ENCODE assay signal across 12 cellular contexts in genomic region chr9:92482336-92482735, GRCh38. TPM values are rescaled to one million over a fixed set of nuclear protein-coding genes. Genes with fewer than 3 reads are reported as not detected.
A peak's percentile ranks its signal among the peaks of the same experiment; 100 is the strongest.
DNase-seq lines count a peak whose midpoint lies in the region; ATAC-seq, FAIRE-seq and TF ChIP-seq lines count a peak whose summit lies in the region.
"Had no signal": no experiment of that assay in that cellular context is flagged by ENCODE, and none has a peak within 500 bp of the region (broad histone marks: within the 10 kb centered on the region; RNA-seq: fewer than 3 reads in every experiment).

Gene ASPN, minus strand, starts transcription at chr9:92482506.

- H3K4me1 ChIP-seq in body of pancreas, result peaks cover 10% of the 10 kb centered on the region

- intact Hi-C loops in posterior vena cava (cut with DNase I) (no loop called here), body of pancreas (cut with DNase I) (no loop called here)

- H3K9ac ChIP-seq in SK-N-MC (ENCODE audit: insufficient read length), result peak within 1 kb of the TSS; percentile 10

- H3K27me3 ChIP-seq in body of pancreas, result no peaks in the 10 kb centered on the region

- no peak for FAIRE-seq in RCC 7860 (lab: Jason Lieb, UNC)
- FAIRE-seq: H1 had no signal

- H3K36me3 ChIP-seq in SK-N-MC (ENCODE audit: insufficient read depth, low read length) (no peaks in the 10 kb centered on the region), body of pancreas (replicated peaks in 1 of 2; ENCODE audit: insufficient read depth in 1 of 2, low read depth in 2 of 2) (no peaks in the 10 kb centered on the region)

- TF ChIP-seq CTCF in body of pancreas (IDR thresholded peaks at IDR 0.05), result no peak

- peak within 1 kb of the TSS; percentile 76 for H3K27ac ChIP-seq in SK-N-MC
- no peak within 1 kb of the TSS for H3K27ac ChIP-seq in body of pancreas

- TF ChIP-seq POLR2A in body of pancreas (IDR thresholded peaks at IDR 0.05), result no peak

- DNase-seq in AG08395 (ENCODE audit: low spot score) (peak; percentile 50), SK-N-MC (ENCODE audit: low read depth, low spot score) (no peak), fibroblast of the conjunctiva (ENCODE audit: low read depth) (peak; percentile 89), posterior vena cava (ENCODE audit: low spot score) (no peak), RCC 7860 (ENCODE audit: low spot score) (no peak), CD1c-positive myeloid dendritic cell (ENCODE audit: extremely low spot score) (no peak), NOMO-1 (lab: John Stamatoyannopoulos, UW; ENCODE audit: unreplicated experiment in 2 of 2) (no peak), body of pancreas (no peak)
- DNase-seq: amygdala; Karpas-422; stimulated activated naive CD8-positive, alpha-beta T cell treated with anti-CD3 and anti-CD28 coated beads, Interleukin-15, Interleukin-2, amounts not matched to agents 100 U/mL and 50 U/mL, for 24 hours had no signal

- 79 to 80% methylated on average over 3 of the region's 3 CpGs for WGBS in body of pancreas, 2 donors

- no peak for ATAC-seq in body of pancreas
- ATAC-seq: stimulated activated naive CD8-positive, alpha-beta T cell treated with anti-CD3 and anti-CD28 coated beads, Interleukin-15, Interleukin-2, amounts not matched to agents 100 U/mL and 50 U/mL, for 24 hours had no signal

- no peaks in the 10 kb centered on the region for H3K9me3 ChIP-seq in SK-N-MC (ENCODE audit: low read depth, low read length)
- H3K9me3 ChIP-seq in body of pancreas, result no peaks in the 10 kb centered on the region

- H3K4me3 ChIP-seq in SK-N-MC (peak within 1 kb of the TSS; percentile 46), body of pancreas (no peak within 1 kb of the TSS)

RNA-seq across cellular contexts. Expression of gene ASPN, which starts in this region (rescaled TPM):
- 10 to 100 TPM; 22.5 to 34.5 TPM for total RNA-seq in posterior vena cava
- total RNA-seq in body of pancreas, result 10 to 100 TPM in 1 of 2 donors, 1 to 10 TPM in 1; 3.6 to 13.5 TPM
- total RNA-seq: H1 had no signal

Comparison
In these comparisons a context has a peak if more than half of its experiments do, and no peak if none do; other contexts are left out.
1. DNase-seq: peak in AG08395 (single experiment) and fibroblast of the conjunctiva (single experiment); none in SK-N-MC (single experiment), posterior vena cava (single experiment), RCC 7860 (single experiment), CD1c-positive myeloid dendritic cell (single experiment), NOMO-1 (0 of 2) and body of pancreas (0 of 4).